In the genomic region with DNA sequence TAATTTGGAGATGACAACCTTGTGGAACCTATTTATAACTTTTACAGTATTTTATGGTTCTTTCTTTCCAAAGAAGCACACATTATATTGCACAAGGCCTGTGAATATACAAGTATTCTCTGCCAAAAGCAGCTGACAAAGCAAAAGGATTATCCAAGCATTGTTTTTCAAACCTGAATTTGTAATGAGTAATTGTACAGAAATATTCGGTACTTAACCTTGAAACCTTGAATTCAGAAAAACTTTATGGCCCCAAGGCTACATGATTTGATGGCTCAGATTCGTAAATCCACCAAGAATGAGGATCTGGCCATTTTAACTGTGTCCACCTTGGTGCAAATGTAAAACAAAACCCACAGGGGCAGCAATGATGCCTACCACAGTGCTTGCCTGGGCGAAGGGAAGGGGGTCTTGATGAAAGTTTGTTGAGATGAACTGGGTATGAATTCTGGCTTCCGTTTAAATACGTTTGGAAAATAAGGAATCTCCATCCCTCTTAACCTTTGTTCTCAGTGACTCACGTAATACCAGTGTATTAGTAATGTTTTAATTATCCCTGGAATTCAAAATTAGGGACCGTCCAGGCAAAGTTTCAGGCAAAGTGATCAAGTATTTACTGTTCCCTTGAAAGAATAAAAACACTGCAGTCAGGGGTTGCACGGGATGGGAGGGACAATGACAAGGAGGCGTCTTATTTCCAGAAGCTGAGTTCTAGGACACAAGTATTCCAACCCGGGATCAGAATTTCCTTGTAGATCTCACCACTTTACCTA, we compare ENCODE assay signal across 11 cellular contexts. TPM values are rescaled to one million over a fixed set of nuclear protein-coding genes. Genes with fewer than 3 reads are reported as not detected.
DNase-seq lines count a peak whose midpoint lies in the region; ATAC-seq and TF ChIP-seq lines count a peak whose summit lies in the region.
"Had no signal": no experiment of that assay in that cellular context is flagged by ENCODE, and none has a peak within 500 bp of the region (broad histone marks: within the 10 kb centered on the region; RNA-seq: fewer than 3 reads in every experiment).

No MANE protein-coding gene starts in this region.

- no peak overlapping the region for H3K9ac ChIP-seq in endodermal cell (ENCODE audit: extremely low read depth, low read length, poor library complexity, severe bottlenecking)

- peaks cover 6% of the 10 kb centered on the region for H3K4me1 Mint-ChIP-seq in endodermal cell

- TF ChIP-seq CTCF in cardiac muscle cell (IDR thresholded peaks at IDR 0.05; ENCODE audit: low read depth, low read length), result no peak
- TF ChIP-seq CTCF in endodermal cell (conservative IDR thresholded peaks at IDR 0.05), result no peak

- H3K4me3 Mint-ChIP-seq in endodermal cell, result no peak overlapping the region

- ATAC-seq in Right ventricle myocardium superior (ENCODE audit: poor library complexity) (no peak), right cardiac atrium (no peak), GM21786 (IDR thresholded peaks at IDR 0.05; ENCODE audit: unreplicated experiment) (no peak), HG03342 (IDR thresholded peaks at IDR 0.05; ENCODE audit: unreplicated experiment) (no peak)

- H3K9me3 ChIP-seq in cardiac muscle cell (ENCODE audit: low read depth) (no peaks in the 10 kb centered on the region), right cardiac atrium (ENCODE audit: control insufficient read depth, low read length) (no peaks in the 10 kb centered on the region), endodermal cell (ENCODE audit: control insufficient read depth, low read length) (no peaks in the 10 kb centered on the region)

- 66% methylated on average over 10 of the region's 10 CpGs for WGBS in right cardiac atrium
- 60% methylated on average over 10 of the region's 10 CpGs for WGBS in urinary bladder
- WGBS in endodermal cell (ENCODE audit: insufficient coverage in 1 of 2, insufficient read length in 1 of 2), 2 experiments, result 80 to 90% methylated on average over 8 to 10 of the region's 10 CpGs

- H3K36me3 ChIP-seq in cardiac muscle cell (peaks cover 8% of the 10 kb centered on the region), urinary bladder (ENCODE audit: insufficient read depth) (no peaks in the 10 kb centered on the region), endodermal cell (ENCODE audit: control insufficient read depth, insufficient read depth, low read length) (no peaks in the 10 kb centered on the region)

- H3K4me1 ChIP-seq in cardiac muscle cell (ENCODE audit: low read depth), result peaks cover 38% of the 10 kb centered on the region
- H3K4me1 ChIP-seq in right cardiac atrium (ENCODE audit: control insufficient read depth, insufficient read depth, low read length), result no peaks in the 10 kb centered on the region
- no peaks in the 10 kb centered on the region for H3K4me1 ChIP-seq in urinary bladder (ENCODE audit: insufficient read depth)
- no peaks in the 10 kb centered on the region for H3K4me1 ChIP-seq in endodermal cell (ENCODE audit: control insufficient read depth, insufficient read depth, low read length)

- peak overlapping the region; percentile 99 for H3K27ac ChIP-seq in cardiac muscle cell
- H3K27ac ChIP-seq in right cardiac atrium (ENCODE audit: low read length), result peak overlapping the region; percentile 97
- peak overlapping the region; percentile 23 for H3K27ac ChIP-seq in urinary bladder (ENCODE audit: low read depth)
- H3K27ac ChIP-seq in endodermal cell (ENCODE audit: low read depth, low read length), result no peak overlapping the region

- H3K27me3 Mint-ChIP-seq in endodermal cell (ENCODE audit: insufficient read depth), result peaks cover 61% of the 10 kb centered on the region

- H3K27ac Mint-ChIP-seq in endodermal cell, result no peak overlapping the region

- H3K9me3 Mint-ChIP-seq in endodermal cell, result no peaks in the 10 kb centered on the region

- H3K4me3 ChIP-seq in cardiac muscle cell, result peak overlapping the region; percentile 97
- peak overlapping the region; percentile 25 for H3K4me3 ChIP-seq in right cardiac atrium (ENCODE audit: low read length)
- no peak overlapping the region for H3K4me3 ChIP-seq in urinary bladder (ENCODE audit: low read depth, low read length)
- no peak overlapping the region for H3K4me3 ChIP-seq in endodermal cell (ENCODE audit: low read length)

- H3K27me3 ChIP-seq in cardiac muscle cell (no peaks in the 10 kb centered on the region), right cardiac atrium (ENCODE audit: control insufficient read depth, insufficient read depth) (no peaks in the 10 kb centered on the region), endodermal cell (ENCODE audit: control insufficient read depth, insufficient read depth, low read length, poor library complexity, severe bottlenecking) (peaks cover 23% of the 10 kb centered on the region)

- intact Hi-C loops in Right ventricle myocardium superior (cut with DNase I), result no loop called here
- intact Hi-C loops in right cardiac atrium (cut with DNase I), result no loop called here

- DNase-seq in cardiac muscle cell (ENCODE audit: low read depth in 1 of 2, low spot score in 1 of 2) (peak in 1 of 2 donors; percentile 44), Right ventricle myocardium superior (no peak), amniotic stem cell (lab: John Stamatoyannopoulos, UW) (peak; percentile 56), right cardiac atrium (no peak), endodermal cell (no peak)
- DNase-seq: activated CD8-positive, alpha-beta memory T cell treated with anti-CD3 and anti-CD28 coated beads, Interleukin-2, amount 50 U/mL, for 4 hours; NCI-H524 treated with DMSO at 0.1 percent for 48 hours; T-helper 2 cell had no signal

- peaks cover 7% of the 10 kb centered on the region for H3K36me3 Mint-ChIP-seq in endodermal cell (ENCODE audit: low read depth)

RNA-seq across cellular contexts. Expression of a gene that starts 2.7 kb away (rescaled TPM):
- total RNA-seq in cardiac muscle cell, result 194 and 316 TPM in 2 replicates
- 190 and 366 TPM in 2 replicates for polyA plus RNA-seq in cardiac muscle cell
- total RNA-seq in Right ventricle myocardium superior, result 187 TPM
- total RNA-seq in right cardiac atrium, result 100 to 1,000 TPM; 162 to 196 (median 178) TPM
- 177 TPM for polyA plus RNA-seq in right cardiac atrium
- total RNA-seq in urinary bladder, result 18.1 TPM
- 22.4 TPM for polyA plus RNA-seq in urinary bladder
- 10 to 100 TPM; 15.2 to 18.9 TPM for total RNA-seq in endodermal cell
- polyA plus RNA-seq in endodermal cell (2013, experiment 1 of 2), result 11.8 TPM
- 13.4 TPM for polyA plus RNA-seq in endodermal cell (2013, experiment 2 of 2)

Comparison
In these comparisons a context has a peak if more than half of its experiments do, and no peak if none do; other contexts are left out.
1. H3K4me3 ChIP-seq: peak in cardiac muscle cell (single experiment) and right cardiac atrium (single experiment); none in urinary bladder (single experiment) and endodermal cell (single experiment).